9 cellular contexts compared by ENCODE assay signal in the genomic region with DNA sequence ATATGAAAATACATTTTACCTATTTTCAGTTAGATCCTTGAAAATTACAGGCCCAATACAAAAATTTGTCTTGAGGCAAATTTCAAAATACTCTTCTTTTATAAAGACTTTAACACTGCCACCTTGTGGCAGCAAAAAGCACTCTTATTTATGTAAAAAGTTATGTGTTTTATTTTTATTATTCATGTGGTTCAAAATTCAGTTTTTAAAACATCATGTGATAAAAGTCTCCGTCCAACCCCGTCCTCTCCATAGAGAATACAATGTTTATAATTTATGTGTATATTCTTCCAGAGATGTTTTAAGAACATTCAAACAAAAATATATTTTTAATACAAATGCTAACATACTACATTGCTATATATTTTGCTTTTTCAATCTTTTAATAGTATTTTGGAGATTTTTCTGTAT. TPM values are rescaled to one million over a fixed set of nuclear protein-coding genes. Genes with fewer than 3 reads are reported as not detected.
DNase-seq lines count a peak whose midpoint lies in the region; ATAC-seq and TF ChIP-seq lines count a peak whose summit lies in the region.
"Had no signal": no experiment of that assay in that cellular context is flagged by ENCODE, and none has a peak within 500 bp of the region (broad histone marks: within the 10 kb centered on the region; RNA-seq: fewer than 3 reads in every experiment).

No MANE protein-coding gene starts in this region.

- 20% methylated on average over 2 of the region's 2 CpGs for WGBS in esophagus muscularis mucosa
- WGBS in sigmoid colon, 2 donors = 2 to 12% methylated on average over 2 of the region's 2 CpGs
- WGBS in suprapubic skin = 8% methylated on average over 2 of the region's 2 CpGs

- no peak for ATAC-seq in CD4-positive, alpha-beta T cell (ENCODE audit: poor library complexity)
- ATAC-seq in HG03175 (IDR thresholded peaks at IDR 0.05; ENCODE audit: unreplicated experiment) (peak; percentile 25), GM19452 (IDR thresholded peaks at IDR 0.05; ENCODE audit: unreplicated experiment) (no peak)

- no peaks in the 10 kb centered on the region for H3K9me3 ChIP-seq in CD4-positive, alpha-beta T cell (ENCODE audit: control insufficient read depth, low read length)
- H3K9me3 ChIP-seq in esophagus muscularis mucosa (no peaks in the 10 kb centered on the region), sigmoid colon (no peaks in the 10 kb centered on the region), suprapubic skin (no peaks in the 10 kb centered on the region)

- no peak overlapping the region for H3K4me3 ChIP-seq in esophagus muscularis mucosa
- peak overlapping the region in 1 of 4 donors; percentile 26 for H3K4me3 ChIP-seq in sigmoid colon
- H3K4me3 ChIP-seq in suprapubic skin = no peak overlapping the region

- no peak for TF ChIP-seq POLR2A in esophagus muscularis mucosa (IDR thresholded peaks at IDR 0.05; ENCODE audit: low read depth)
- no peak for TF ChIP-seq POLR2A in sigmoid colon (IDR thresholded peaks at IDR 0.05)
- no peak for TF ChIP-seq POLR2A in suprapubic skin (IDR thresholded peaks at IDR 0.05)

- H3K36me3 ChIP-seq in esophagus muscularis mucosa (no peaks in the 10 kb centered on the region), sigmoid colon (no peaks in the 10 kb centered on the region), suprapubic skin (no peaks in the 10 kb centered on the region)

- peaks cover 9% of the 10 kb centered on the region for H3K4me1 Mint-ChIP-seq in CD4-positive, alpha-beta T cell (ENCODE audit: low read depth)

- no peak overlapping the region for H3K27ac Mint-ChIP-seq in CD4-positive, alpha-beta T cell
- H3K27ac Mint-ChIP-seq: memory B cell had no signal

- POLR2A ChIA-PET in CD4-positive, alpha-beta T cell (lab: Charles Lee) = no interaction called here

- no peaks in the 10 kb centered on the region for H3K36me3 Mint-ChIP-seq in CD4-positive, alpha-beta T cell (ENCODE audit: low read depth)
- H3K36me3 Mint-ChIP-seq: memory B cell had no signal

- TF ChIP-seq EP300 in esophagus muscularis mucosa (IDR thresholded peaks at IDR 0.05) (no peak), sigmoid colon (IDR thresholded peaks at IDR 0.05) (no peak), suprapubic skin (IDR thresholded peaks at IDR 0.05) (no peak)

- H3K27ac ChIP-seq in CD4-positive, alpha-beta T cell (ENCODE audit: low read depth, low read length) = no peak overlapping the region
- H3K27ac ChIP-seq in esophagus muscularis mucosa (replicated peaks in 1 of 4) (no peak overlapping the region), sigmoid colon (no peak overlapping the region), suprapubic skin (no peak overlapping the region)

- peaks cover 10% of the 10 kb centered on the region for H3K27me3 Mint-ChIP-seq in CD4-positive, alpha-beta T cell
- H3K27me3 Mint-ChIP-seq: memory B cell had no signal

- peak overlapping the region; percentile 72 for H3K4me3 Mint-ChIP-seq in CD4-positive, alpha-beta T cell

- H3K4me1 ChIP-seq in esophagus muscularis mucosa (peaks cover 0 to 4% (median 2%) of the 10 kb centered on the region in 4 donors), sigmoid colon (peaks cover 0 to 5% (median 0%) of the 10 kb centered on the region in 4 donors), suprapubic skin (peaks cover 4% of the 10 kb centered on the region)

- intact Hi-C loops in CD4-positive, alpha-beta T cell (cut with DNase I, micrococcal nuclease) = loop anchor here (2.0 to 10.0 kb wide), 6 partner anchors 322 to 1639 kb away; no protein-coding TSS in a partner anchor
- intact Hi-C loops in esophagus muscularis mucosa (cut with DNase I) (no loop called here), sigmoid colon (cut with DNase I) (no loop called here)

- no peaks in the 10 kb centered on the region for H3K9me3 Mint-ChIP-seq in CD4-positive, alpha-beta T cell
- H3K9me3 Mint-ChIP-seq: memory B cell had no signal

- CTCF ChIA-PET in CD4-positive, alpha-beta T cell (lab: Charles Lee) = interaction anchor here (1.7 kb wide), 1 partner anchor 602 kb away, joined by 4 read pairs; no protein-coding TSS in a partner anchor

- TF ChIP-seq CTCF in CD4-positive, alpha-beta T cell (IDR thresholded peaks at IDR 0.05) = peak; percentile 78
- peak; percentile 36 to 67 (median 65) for TF ChIP-seq CTCF in esophagus muscularis mucosa (IDR thresholded peaks at IDR 0.05)
- peak in 3 of 4 experiments; percentile 12 to 58 (median 23) for TF ChIP-seq CTCF in sigmoid colon (IDR thresholded peaks at IDR 0.05)
- TF ChIP-seq CTCF in suprapubic skin (IDR thresholded peaks at IDR 0.05) = peak in 1 of 2 donors; percentile 47

- H3K27me3 ChIP-seq in CD4-positive, alpha-beta T cell (ENCODE audit: control insufficient read depth, insufficient read depth, low read length) = peaks cover 3% of the 10 kb centered on the region
- peaks cover 0 to 3% (median 0%) of the 10 kb centered on the region in 4 donors for H3K27me3 ChIP-seq in esophagus muscularis mucosa
- H3K27me3 ChIP-seq in sigmoid colon = no peaks in the 10 kb centered on the region
- H3K27me3 ChIP-seq in suprapubic skin = no peaks in the 10 kb centered on the region

- no peak for DNase-seq in CD4-positive, alpha-beta T cell
- DNase-seq in RPMI7951 (ENCODE audit: low read depth) (peak; percentile 46), esophagus muscularis mucosa (ENCODE audit: extremely low spot score) (no peak), sigmoid colon (no peak), UCSD-AML1 (lab: John Stamatoyannopoulos, UW; ENCODE audit: unreplicated experiment) (no peak), suprapubic skin (ENCODE audit: low spot score in 2 of 2) (no peak)

RNA-seq across cellular contexts. Expression of a gene that starts 36.9 kb away (rescaled TPM):
- total RNA-seq in CD4-positive, alpha-beta T cell = 10 to 100 TPM; 16.2 to 16.4 TPM
- 11.9 and 19.7 TPM in 2 replicates for total RNA-seq in RPMI7951 (2014; rRNA removed; shearing (Covaris generic))
- total RNA-seq in esophagus muscularis mucosa (1 to 10 TPM; 1.3 to 3.8 (median 1.9) TPM), sigmoid colon (1 to 10 TPM; 3.4 to 6.1 (median 5.3) TPM), suprapubic skin (10 to 100 TPM in 1 of 4 donors, 1 to 10 TPM in 3; 4.3 to 11.1 (median 6.7) TPM)
- polyA plus RNA-seq in sigmoid colon = 1 to 10 TPM in 2 of 3 donors, under 1 TPM in 1; 0.60 to 5.5 (median 1.2) TPM

Comparison
In these comparisons a context has a peak if more than half of its experiments do, and no peak if none do; other contexts are left out.
1. intact Hi-C loops: an anchor here in CD4-positive, alpha-beta T cell (2.0 to 10.0 kb wide); none called in esophagus muscularis mucosa and sigmoid colon.